ENCODE assay signal across 1 cellular context in genomic region chr12:33439587-33440011, GRCh38.
A peak's percentile ranks its signal among the peaks of the same experiment; 100 is the strongest.
TF ChIP-seq lines count a peak whose summit lies in the region.

Gene SYT10, minus strand, starts transcription at chr12:33439819. Its CDS starts 297 bp downstream, at chr12:33439522.

TF ChIP-seq in WTC11, 78 proteins besides CTCF, POLR2A, EP300 and RAD21 (continued from another document):
- TF ChIP-seq ZNF138 (CRISPR knock-in tag; conservative IDR thresholded peaks at IDR 0.05) (no peak), RORB (CRISPR knock-in tag; IDR thresholded peaks at IDR 0.05) (no peak), FOXP4 (CRISPR knock-in tag; IDR thresholded peaks at IDR 0.05) (peak; percentile 87; the same call in 1 of the 2 replicates), ATF1 (CRISPR knock-in tag; IDR thresholded peaks at IDR 0.05) (no peak), JAZF1 (CRISPR knock-in tag; IDR thresholded peaks at IDR 0.05) (no peak), RELA (CRISPR knock-in tag; IDR thresholded peaks at IDR 0.05; ENCODE audit: borderline replicate concordance) (no peak), ZBTB21 (CRISPR knock-in tag; IDR thresholded peaks at IDR 0.05; ENCODE audit: borderline replicate concordance) (peak; percentile 59; the same call in 1 of the 2 replicates), MYBL2 (CRISPR knock-in tag; IDR thresholded peaks at IDR 0.05) (no peak; the same call in 1 of the 2 replicates), SMAD3 (CRISPR knock-in tag; IDR thresholded peaks at IDR 0.05; ENCODE audit: borderline replicate concordance) (no peak), ATF3 (CRISPR knock-in tag; conservative IDR thresholded peaks at IDR 0.05) (no peak), IRF1 (CRISPR knock-in tag; IDR thresholded peaks at IDR 0.05) (peak; percentile 68; the same call in 1 of the 2 replicates), ETV6 (CRISPR knock-in tag; IDR thresholded peaks at IDR 0.05) (peak; percentile 64; the same call in 1 of the 2 replicates), GTF2I (CRISPR knock-in tag; conservative IDR thresholded peaks at IDR 0.05) (no peak), ZBTB43 (CRISPR knock-in tag; IDR thresholded peaks at IDR 0.05) (0 out of 2 replicates have a peak, but pooled peaks have one; percentile 53), CREM (CRISPR knock-in tag; IDR thresholded peaks at IDR 0.05) (no peak), HMGXB4 (CRISPR knock-in tag; IDR thresholded peaks at IDR 0.05) (no peak), TEAD1 (CRISPR knock-in tag; IDR thresholded peaks at IDR 0.05) (peak; percentile 82; the same call in 1 of the 2 replicates), ERG (CRISPR knock-in tag; IDR thresholded peaks at IDR 0.05) (no peak), ZNF317 (CRISPR knock-in tag; IDR thresholded peaks at IDR 0.05; ENCODE audit: borderline replicate concordance, low read depth) (no peak), SOX15 (CRISPR knock-in tag; IDR thresholded peaks at IDR 0.05) (no peak), ZSCAN18 (CRISPR knock-in tag; IDR thresholded peaks at IDR 0.05) (no peak), ZNF532 (CRISPR knock-in tag; IDR thresholded peaks at IDR 0.05; ENCODE audit: borderline replicate concordance) (no peak), ELF4 (CRISPR knock-in tag; IDR thresholded peaks at IDR 0.05; ENCODE audit: low read depth) (no peak)
